8 cellular contexts compared by ENCODE assay signal in the genomic region with DNA sequence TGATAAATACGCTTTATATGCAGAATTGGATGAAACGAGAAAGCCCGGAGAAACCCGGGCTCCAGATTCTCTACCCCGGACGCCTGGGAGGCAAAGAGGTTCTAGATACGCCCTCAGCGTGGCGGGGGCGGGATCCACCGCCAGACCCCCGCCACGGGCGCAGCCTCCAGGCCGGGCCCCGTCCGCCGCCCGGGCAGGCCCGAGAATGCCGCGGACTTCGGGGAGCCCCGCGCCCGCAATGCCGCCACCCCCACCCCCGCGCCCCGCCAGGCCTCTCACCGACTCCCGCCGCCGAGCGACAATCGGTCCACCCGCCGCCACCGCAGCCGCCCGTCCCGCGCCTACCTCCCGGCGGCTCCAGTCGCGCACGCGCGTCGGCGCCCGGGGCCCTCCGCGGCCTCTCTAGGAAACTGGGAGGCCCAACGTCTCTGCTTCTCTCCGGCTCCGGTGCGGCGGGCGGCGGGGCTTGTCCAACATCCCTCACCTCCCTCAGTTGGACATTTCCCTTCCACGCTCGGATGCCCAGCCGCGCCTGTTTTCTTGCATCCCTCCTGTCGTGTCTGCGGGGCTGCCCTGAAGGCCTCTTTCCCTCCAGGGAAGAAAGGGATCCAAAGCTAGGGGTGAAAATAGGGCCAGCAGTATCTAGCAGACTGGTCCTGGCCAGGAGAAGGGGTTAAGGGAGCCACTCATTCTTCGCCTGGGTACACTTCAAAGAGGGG. TPM values are rescaled to one million over a fixed set of nuclear protein-coding genes. Genes with fewer than 3 reads are reported as not detected.
A peak's percentile ranks its signal among the peaks of the same experiment; 100 is the strongest.
DNase-seq lines count a peak whose midpoint lies in the region; ATAC-seq and TF ChIP-seq lines count a peak whose summit lies in the region.

ZNF445 (minus strand) TSS at position 359 of the 719 bp plus-strand sequence. CDS start 22,121 bp downstream, outside the sequence.

- POLR2A ChIA-PET in PC-9 (lab: Charles Lee; ENCODE audit: unreplicated experiment), result interaction anchor here (0.6 kb wide), 1 partner anchor 26 kb away, joined by 6 read pairs; no protein-coding TSS in a partner anchor

- DNase-seq in COLO668 (lab: John Stamatoyannopoulos, UW; ENCODE audit: unreplicated experiment) (peak; percentile 84), HUDEP-2 (lab: John Stamatoyannopoulos, UW; ENCODE audit: unreplicated experiment in 76 of 76) (peak in 72 of 76 experiments; percentile 9 to 77 (median 53)), PC-9 (peak; percentile 53 to 81), activated T-cell treated with anti-CD3 and anti-CD28 coated beads for 48 hours (ENCODE audit: low read depth) (peak; percentile 73)
- peak; percentile 81 for DNase-seq in stimulated activated CD8-positive, alpha-beta memory T cell treated with anti-CD3 and anti-CD28 coated beads, Interleukin-4, amount 100 ng/mL, for 48 hours

- 1% methylated on average over 56 to 69 of the region's 69 CpGs for WGBS in esophagus, 2 donors

- peak within 1 kb of the TSS; percentile 64 for H3K4me3 ChIP-seq in PC-9
- peak within 1 kb of the TSS; percentile 55 to 77 for H3K4me3 ChIP-seq in esophagus (ENCODE audit: low read depth in 1 of 2, low read length in 2 of 2)
- peak within 1 kb of the TSS; percentile 70 to 71 for H3K4me3 ChIP-seq in muscle layer of colon (ENCODE audit: low read depth in 1 of 2, low read length in 2 of 2)

- H3K4me1 ChIP-seq in PC-9 (replicated peaks; ENCODE audit: insufficient read depth) (peaks cover 9% of the 10 kb centered on the region; the same call in 1 of the 2 replicates), esophagus (ENCODE audit: control insufficient read depth in 2 of 2, insufficient read depth in 2 of 2, low read length in 1 of 2) (no peaks in the 10 kb centered on the region), muscle layer of colon (ENCODE audit: insufficient read depth, low read length) (peaks cover 10% of the 10 kb centered on the region)

- peak within 1 kb of the TSS; percentile 99 for H2AFZ ChIP-seq in PC-9

- H3K36me3 ChIP-seq in PC-9 (ENCODE audit: low read depth) (no peaks in the 10 kb centered on the region), esophagus (ENCODE audit: control insufficient read depth in 2 of 2, insufficient read depth in 2 of 2, low read length in 1 of 2) (no peaks in the 10 kb centered on the region), muscle layer of colon (ENCODE audit: insufficient read depth, low read length) (no peaks in the 10 kb centered on the region)

- no peak for TF ChIP-seq CTCF in PC-9 (conservative IDR thresholded peaks at IDR 0.05)

- H3F3A ChIP-seq in PC-9 (ENCODE audit: insufficient read depth, low read depth), result no peaks in the 10 kb centered on the region

- H3K9ac ChIP-seq in muscle layer of colon (ENCODE audit: low read length), result peak within 1 kb of the TSS; percentile 39

- peaks cover 32% of the 10 kb centered on the region for H3K79me2 ChIP-seq in PC-9 (ENCODE audit: low read depth)

- no TSS peak for BruUV-seq in PC-9 (replicated peaks; lab: Mats Ljungman, UMichigan)

- H3K27ac ChIP-seq in PC-9 (no peak within 1 kb of the TSS), esophagus (ENCODE audit: low read depth in 2 of 2, low read length in 1 of 2) (peak within 1 kb of the TSS; percentile 61), muscle layer of colon (ENCODE audit: low read depth, low read length) (peak within 1 kb of the TSS; percentile 24)

- intact Hi-C loops in PC-9 (cut with micrococcal nuclease; ENCODE audit: unreplicated experiment), result loop anchor here (5.0 kb wide), 1 partner anchor 140 kb away; the partner anchor contains the start of gene TCAIM

- no peaks in the 10 kb centered on the region for H4K20me1 ChIP-seq in PC-9 (ENCODE audit: insufficient read depth)

- H3K9me2 ChIP-seq in PC-9 (ENCODE audit: insufficient read depth), result no peaks in the 10 kb centered on the region

- CTCF ChIA-PET in PC-9 (lab: Charles Lee), result no interaction called here

- peak; percentile 81 for ATAC-seq in GM21360 (IDR thresholded peaks at IDR 0.05; ENCODE audit: unreplicated experiment)

- peak within 1 kb of the TSS; percentile 93 for H3K4me2 ChIP-seq in PC-9

- H3K9me3 ChIP-seq in PC-9 (ENCODE audit: insufficient read depth, low read depth) (no peaks in the 10 kb centered on the region), esophagus (ENCODE audit: control insufficient read depth in 2 of 2, insufficient read depth in 1 of 2, low read depth in 1 of 2, low read length in 1 of 2) (no peaks in the 10 kb centered on the region), muscle layer of colon (ENCODE audit: low read length) (no peaks in the 10 kb centered on the region)

- no peaks in the 10 kb centered on the region for H3K27me3 ChIP-seq in PC-9 (ENCODE audit: insufficient read depth, low read depth)
- no peaks in the 10 kb centered on the region for H3K27me3 ChIP-seq in esophagus (ENCODE audit: control insufficient read depth in 1 of 2, insufficient read depth in 2 of 2, low read length in 2 of 2)
- H3K27me3 ChIP-seq in muscle layer of colon (ENCODE audit: control insufficient read depth in 1 of 2, insufficient read depth in 2 of 2, low read length in 2 of 2), result no peaks in the 10 kb centered on the region

RNA-seq across cellular contexts. Expression of gene ZNF445, which starts in this region (rescaled TPM):
- total RNA-seq in PC-9 (2021), result 15.9 and 20.3 TPM in 2 replicates
- polyA plus RNA-seq in esophagus, result 1 to 10 TPM; 1.4 to 3.2 TPM
